ENCODE assay signal across 17 cellular contexts in genomic region chr15:74908635-74909034, GRCh38.
"Had no signal": no experiment of that assay in that cellular context is flagged by ENCODE, and none has a peak within 500 bp of the region (broad histone marks: within the 10 kb centered on the region; RNA-seq: fewer than 3 reads in every experiment).

No MANE protein-coding gene starts in this region.

- H3K9me3 Mint-ChIP-seq: endodermal cell, immature natural killer cell, memory B cell, mesothelial cell of epicardium, natural killer cell had no signal

- H3K36me3 Mint-ChIP-seq: natural killer cell had no signal

- H3K9me3 ChIP-seq: colonic mucosa, left lung, lower lobe of right lung, right atrium auricular region, upper lobe of left lung, vagina had no signal

- H3K27ac Mint-ChIP-seq: endodermal cell, memory B cell, mesothelial cell of epicardium had no signal

- H3K4me1 ChIP-seq: foreskin keratinocyte had no signal

- H3K27ac ChIP-seq: colonic mucosa, foreskin keratinocyte, left lung, lower lobe of right lung, upper lobe of left lung, vagina had no signal

- ATAC-seq: foreskin keratinocyte, left lung, lower lobe of right lung, natural killer cell had no signal

- H3K27me3 ChIP-seq: colonic mucosa, foreskin keratinocyte, left lung, right atrium auricular region, upper lobe of left lung, vagina had no signal

- H3K4me3 ChIP-seq: colonic mucosa, left lung, lower lobe of right lung, right atrium auricular region, upper lobe of left lung, vagina had no signal

- DNase-seq: colonic mucosa; dermis blood vessel endothelial cell; endodermal cell; erythroblast; foreskin keratinocyte; immature natural killer cell; left lung; lower lobe of right lung; natural killer cell; small intestine; stimulated activated CD4-positive, alpha-beta T cell treated with anti-CD3 and anti-CD28 coated beads, Interleukin-2, amount 100 ng/mL, for 48 hours; stimulated activated naive CD4-positive, alpha-beta T cell treated with Interleukin-2 at 50 U/mL for 16 hours; upper lobe of left lung had no signal

- H3K4me3 Mint-ChIP-seq: endodermal cell, memory B cell, mesothelial cell of epicardium had no signal

- H3K36me3 ChIP-seq: colonic mucosa had no signal

- H3K27me3 Mint-ChIP-seq: memory B cell had no signal
